Comparison of ENCODE assay signal across 11 cellular contexts in the genomic region with DNA sequence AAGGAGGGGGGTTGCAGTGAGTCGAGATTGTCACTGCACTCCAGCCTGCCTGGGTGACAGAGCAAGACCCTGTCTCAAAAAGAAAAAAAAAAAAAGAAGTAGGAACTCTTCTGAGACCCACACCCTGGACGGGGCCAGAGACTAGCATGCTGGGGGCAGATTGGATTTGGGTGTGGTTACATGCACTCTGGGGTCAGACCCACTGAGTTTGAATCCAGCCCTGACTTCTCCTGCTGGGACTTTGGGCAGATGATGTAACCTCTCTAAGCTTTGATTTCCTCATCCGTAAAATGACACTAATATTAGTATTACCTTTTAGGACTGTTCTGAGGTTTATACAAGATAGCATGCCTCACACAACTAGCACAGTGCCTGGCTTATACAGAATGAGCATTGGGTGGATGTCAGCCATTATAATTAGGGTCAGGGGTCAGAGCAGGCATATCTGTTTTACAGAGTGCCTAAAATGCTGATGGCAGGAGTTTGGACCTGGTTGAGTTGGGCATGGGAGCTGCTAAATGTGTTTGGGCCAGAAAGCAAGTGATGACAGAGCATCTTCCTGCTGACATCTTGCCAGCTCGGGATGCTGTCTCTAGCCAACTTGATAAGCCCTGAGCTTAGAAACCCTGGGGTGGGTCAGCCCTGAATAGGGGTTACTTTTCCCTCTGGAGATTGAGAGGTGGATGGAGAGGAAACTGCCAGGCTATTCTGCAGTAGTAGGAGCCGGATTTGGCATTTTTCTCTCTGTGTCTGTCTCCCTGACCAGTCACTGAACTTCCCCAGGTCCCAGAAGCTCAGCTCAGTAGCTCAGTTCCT. TPM values are rescaled to one million over a fixed set of nuclear protein-coding genes. Genes with fewer than 3 reads are reported as not detected.
A peak's percentile ranks its signal among the peaks of the same experiment; 100 is the strongest.
DNase-seq lines count a peak whose midpoint lies in the region; ATAC-seq and TF ChIP-seq lines count a peak whose summit lies in the region.
"Had no signal": no experiment of that assay in that cellular context is flagged by ENCODE, and none has a peak within 500 bp of the region (broad histone marks: within the 10 kb centered on the region; RNA-seq: fewer than 3 reads in every experiment).

No MANE protein-coding gene starts in this region.

- peaks cover 0 to 4% of the 10 kb centered on the region in 2 donors for H3K4me1 Mint-ChIP-seq in effector memory CD8-positive, alpha-beta T cell (ENCODE audit: low read depth in 2 of 2)

- H3K9me3 Mint-ChIP-seq in effector memory CD8-positive, alpha-beta T cell: no peaks in the 10 kb centered on the region
- H3K9me3 Mint-ChIP-seq: activated naive CD8-positive, alpha-beta T cell treated with anti-CD3 and anti-CD28 coated beads for 36 hours had no signal

- H3K4me3 ChIP-seq in Peyer's patch (no peak overlapping the region), esophagus squamous epithelium (no peak overlapping the region), mucosa of rectum (ENCODE audit: low read length in 2 of 2) (no peak overlapping the region), transverse colon (no peak overlapping the region)

- WGBS in esophagus squamous epithelium, 2 donors: 77 to 82% methylated on average over 5 of the region's 5 CpGs
- WGBS in transverse colon (ENCODE audit: low coverage in 1 of 2), 2 donors: 69 to 89% methylated on average over 1 to 5 of the region's 5 CpGs

- intact Hi-C loops in esophagus squamous epithelium (cut with DNase I) (no loop called here), transverse colon (cut with DNase I; ENCODE audit: low total_unique reads) (no loop called here)

- no peak overlapping the region for H3K4me3 Mint-ChIP-seq in effector memory CD8-positive, alpha-beta T cell
- H3K4me3 Mint-ChIP-seq: activated naive CD8-positive, alpha-beta T cell treated with anti-CD3 and anti-CD28 coated beads for 36 hours had no signal

- H3K9me3 ChIP-seq in Peyer's patch (no peaks in the 10 kb centered on the region), esophagus squamous epithelium (no peaks in the 10 kb centered on the region), mucosa of rectum (ENCODE audit: control insufficient read depth in 2 of 2, low read length in 2 of 2) (no peaks in the 10 kb centered on the region), transverse colon (no peaks in the 10 kb centered on the region)

- TF ChIP-seq POLR2A in Peyer's patch (IDR thresholded peaks at IDR 0.05): no peak
- TF ChIP-seq POLR2A in esophagus squamous epithelium (IDR thresholded peaks at IDR 0.05): no peak
- no peak for TF ChIP-seq POLR2A in transverse colon (IDR thresholded peaks at IDR 0.05)

- H3K27me3 ChIP-seq in Peyer's patch: no peaks in the 10 kb centered on the region
- no peaks in the 10 kb centered on the region for H3K27me3 ChIP-seq in esophagus squamous epithelium
- H3K27me3 ChIP-seq in mucosa of rectum (ENCODE audit: control insufficient read depth in 2 of 2, insufficient read depth in 2 of 2, low read length in 2 of 2): no peaks in the 10 kb centered on the region
- H3K27me3 ChIP-seq in transverse colon: no peaks in the 10 kb centered on the region

- TF ChIP-seq EP300 in transverse colon (IDR thresholded peaks at IDR 0.05; ENCODE audit: low read depth): no peak

- H3K36me3 ChIP-seq in Peyer's patch: peaks cover 0 to 28% (median 0%) of the 10 kb centered on the region in 3 donors
- H3K36me3 ChIP-seq in esophagus squamous epithelium: peaks cover 0 to 60% (median 8%) of the 10 kb centered on the region in 3 donors
- H3K36me3 ChIP-seq in mucosa of rectum (ENCODE audit: control insufficient read depth in 2 of 2, insufficient read depth in 2 of 2, low read length in 2 of 2): peaks cover 27 to 29% of the 10 kb centered on the region in 2 donors
- H3K36me3 ChIP-seq in transverse colon: no peaks in the 10 kb centered on the region

- peak overlapping the region in 3 of 4 donors; percentile 70 to 94 (median 93) for H3K27ac ChIP-seq in Peyer's patch
- H3K27ac ChIP-seq in esophagus squamous epithelium: peak overlapping the region; percentile 72 to 95 (median 88)
- H3K27ac ChIP-seq in mucosa of rectum (ENCODE audit: low read depth in 2 of 2, low read length in 2 of 2): peak overlapping the region; percentile 91 to 93
- peak overlapping the region; percentile 92 to 95 (median 93) for H3K27ac ChIP-seq in transverse colon

- H3K36me3 Mint-ChIP-seq in effector memory CD8-positive, alpha-beta T cell (ENCODE audit: insufficient read depth): peaks cover 5% of the 10 kb centered on the region

- no peak for TF ChIP-seq CTCF in Peyer's patch (IDR thresholded peaks at IDR 0.05)
- TF ChIP-seq CTCF in esophagus squamous epithelium (IDR thresholded peaks at IDR 0.05): no peak
- no peak for TF ChIP-seq CTCF in transverse colon (IDR thresholded peaks at IDR 0.05)

- H3K4me1 ChIP-seq in Peyer's patch: peaks cover 12 to 72% (median 20%) of the 10 kb centered on the region in 4 donors
- H3K4me1 ChIP-seq in esophagus squamous epithelium: peaks cover 40 to 88% (median 53%) of the 10 kb centered on the region in 3 donors
- H3K4me1 ChIP-seq in mucosa of rectum (ENCODE audit: control insufficient read depth in 2 of 2, insufficient read depth in 2 of 2, low read length in 2 of 2): peaks cover 57 to 75% of the 10 kb centered on the region in 2 donors
- H3K4me1 ChIP-seq in transverse colon: peaks cover 18 to 79% (median 56%) of the 10 kb centered on the region in 4 donors

- in situ Hi-C loops in transverse colon (cut with MboI; ENCODE audit: low pct_ligation_motif_present in 1 of 4, low pct_unique_long_range_greater_than_20kb in 1 of 4, low sequenced_read_pairs in 3 of 4): no loop called here

- DNase-seq in Peyer's patch (peak in 1 of 3 donors; percentile 50), esophagus squamous epithelium (lab: John Stamatoyannopoulos, UW) (no peak), transverse colon (peak; percentile 8), NOMO-1 (lab: John Stamatoyannopoulos, UW; ENCODE audit: unreplicated experiment in 2 of 2) (no peak)
- no peak for DNase-seq in stimulated activated CD4-positive, alpha-beta T cell treated with anti-CD3 and anti-CD28 coated beads, Interleukin-15, amount 100 ng/mL, for 24 hours
- DNase-seq in effector memory CD8-positive, alpha-beta T cell: no peak
- DNase-seq: activated CD8-positive, alpha-beta memory T cell treated with anti-CD3 and anti-CD28 coated beads for 24 hours; activated naive CD8-positive, alpha-beta T cell treated with anti-CD3 and anti-CD28 coated beads for 36 hours; NCI-H1436; NCI-H510A had no signal

- no peaks in the 10 kb centered on the region for H3K27me3 Mint-ChIP-seq in effector memory CD8-positive, alpha-beta T cell
- H3K27me3 Mint-ChIP-seq: activated naive CD8-positive, alpha-beta T cell treated with anti-CD3 and anti-CD28 coated beads for 36 hours had no signal

- peak overlapping the region; percentile 41 to 45 for H3K9ac ChIP-seq in mucosa of rectum (ENCODE audit: low read depth in 1 of 2, low read length in 2 of 2)

- no peak overlapping the region for H3K27ac Mint-ChIP-seq in effector memory CD8-positive, alpha-beta T cell
- H3K27ac Mint-ChIP-seq: activated naive CD8-positive, alpha-beta T cell treated with anti-CD3 and anti-CD28 coated beads for 36 hours had no signal

- ATAC-seq in effector memory CD8-positive, alpha-beta T cell (replicated peaks): no peak

RNA-seq across cellular contexts. Expression of a gene that starts 15.5 kb away (rescaled TPM):
- total RNA-seq in Peyer's patch (100 to 1,000 TPM in 3 of 4 donors, 10 to 100 TPM in 1; 66.7 to 199 (median 112) TPM), esophagus squamous epithelium (10 to 100 TPM; 15.5 to 48.8 (median 34.5) TPM), transverse colon (1,000 to 10,000 TPM in 1 of 4 donors, 100 to 1,000 TPM in 1, 10 to 100 TPM in 2; 85.1 to 1,315 (median 121) TPM)

RNA-seq across cellular contexts. Expression of a gene that starts 51.2 kb away (rescaled TPM):
- total RNA-seq in Peyer's patch: 10 to 100 TPM in 3 of 4 donors, 1 to 10 TPM in 1; 5.0 to 36.6 (median 33.4) TPM
- 10 to 100 TPM; 17.0 to 30.0 (median 20.3) TPM for total RNA-seq in esophagus squamous epithelium
- 10 to 100 TPM; 17.5 to 41.5 (median 23.8) TPM for total RNA-seq in transverse colon

RNA-seq across cellular contexts. Expression of a gene that starts 51.5 kb away (rescaled TPM):
- 100 to 1,000 TPM in 1 of 4 donors, 10 to 100 TPM in 3; 62.0 to 126 (median 66.5) TPM for total RNA-seq in Peyer's patch
- 10 to 100 TPM; 35.3 to 80.5 (median 65.2) TPM for total RNA-seq in esophagus squamous epithelium
- 10 to 100 TPM; 60.7 to 96.1 (median 72.8) TPM for total RNA-seq in transverse colon
